ENCODE assay signal across 1 cellular context in the genomic region with DNA sequence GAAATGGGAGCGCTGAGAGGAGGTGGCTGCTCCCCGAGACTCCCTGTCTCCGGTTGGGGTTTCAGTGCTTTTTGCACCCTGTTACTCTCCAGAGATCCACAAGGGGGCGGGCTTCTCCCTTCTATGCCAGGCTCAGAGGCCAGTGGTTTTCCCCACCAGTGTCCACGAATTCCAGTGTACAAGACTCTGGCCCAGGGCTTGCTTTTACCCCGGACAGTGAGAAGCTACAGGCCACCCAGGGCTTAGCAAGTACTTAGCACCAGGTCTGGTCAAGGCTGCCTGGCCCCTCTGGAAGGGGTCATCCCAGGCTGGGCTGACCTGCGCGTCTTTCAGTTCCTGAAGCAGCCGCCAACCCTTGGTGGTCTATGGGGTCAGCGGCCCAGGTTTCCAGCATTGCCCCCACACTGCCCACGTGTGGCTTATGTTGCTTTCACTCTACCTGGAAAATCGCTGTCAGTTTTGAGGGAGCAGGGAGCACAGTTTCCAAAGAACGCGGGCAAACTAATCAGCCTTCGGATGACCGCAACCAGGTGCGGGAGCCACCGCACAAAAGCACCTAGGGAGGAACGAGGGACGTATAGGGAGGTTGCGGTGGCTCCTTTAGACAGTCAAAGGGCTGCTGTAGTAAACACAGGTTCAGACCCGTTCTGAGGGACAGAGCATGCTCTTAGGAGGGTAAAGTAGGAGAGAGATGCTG.
TF ChIP-seq lines count a peak whose summit lies in the region.

No MANE protein-coding gene starts in this region.

TF ChIP-seq in endothelial cell of umbilical vein, 7 proteins besides CTCF, POLR2A, EP300 and RAD21 (continued from another document):
- no peak for TF ChIP-seq GATA2 (IDR thresholded peaks at IDR 0.05; ENCODE audit: insufficient read depth, insufficient read length, low read depth, low read length)
- TF ChIP-seq POLR2AphosphoS5 (IDR thresholded peaks at IDR 0.05; ENCODE audit: insufficient read depth, low read depth, low read length): no peak
- TF ChIP-seq, protein P1, sequence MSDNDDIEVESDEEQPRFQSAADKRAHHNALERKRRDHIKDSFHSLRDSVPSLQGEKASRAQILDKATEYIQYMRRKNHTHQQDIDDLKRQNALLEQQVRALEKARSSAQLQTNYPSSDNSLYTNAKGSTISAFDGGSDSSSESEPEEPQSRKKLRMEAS (IDR thresholded peaks at IDR 0.05; ENCODE audit: insufficient read depth, insufficient read length): no peak
